In the genomic region with DNA sequence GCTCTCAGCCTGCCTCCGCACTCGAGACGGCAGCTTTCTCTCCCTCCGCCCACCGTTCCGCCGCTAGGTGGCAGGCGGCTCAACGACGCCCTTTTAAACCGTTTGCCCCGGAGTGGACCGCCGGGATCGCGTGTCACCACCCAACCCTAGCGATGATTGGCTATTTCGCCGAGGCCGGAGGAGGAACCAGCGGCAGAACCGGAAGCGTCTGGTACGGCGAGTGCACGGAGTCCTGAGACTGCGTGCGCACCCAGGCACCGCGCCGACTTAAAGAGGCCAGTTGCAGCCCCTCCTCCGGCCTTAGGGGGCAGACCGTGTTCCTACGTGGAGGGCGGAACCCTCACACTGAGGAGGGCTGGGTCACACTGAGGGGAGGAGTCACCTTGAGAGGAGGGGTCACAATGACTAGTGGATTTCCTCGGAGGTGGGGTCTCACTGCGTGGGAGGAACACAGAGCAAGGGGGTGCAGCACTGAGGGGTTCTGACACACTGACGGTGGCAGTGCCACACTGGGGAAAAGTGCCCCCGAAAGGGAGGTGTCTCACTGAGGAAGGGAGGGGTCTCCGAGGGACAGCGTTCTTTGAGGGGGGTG, we compare ENCODE assay signal across 1 cellular context.
A peak's percentile ranks its signal among the peaks of the same experiment; 100 is the strongest.
TF ChIP-seq lines count a peak whose summit lies in the region.

No MANE protein-coding gene starts in this region.

TF ChIP-seq in IMR-90, 13 proteins besides CTCF, POLR2A, EP300 and RAD21:
- TF ChIP-seq CHD1 (IDR thresholded peaks at IDR 0.05; ENCODE audit: low read depth, low read length) (no peak), BHLHE40 (IDR thresholded peaks at IDR 0.05; ENCODE audit: low read depth, low read length) (0 out of 2 replicates have a peak, but pooled peaks have one; percentile 4), NFE2L2 (IDR thresholded peaks at IDR 0.05; ENCODE audit: low read depth, low read length) (peak; percentile 53; the same call in 1 of the 2 replicates), MXI1 (IDR thresholded peaks at IDR 0.05; ENCODE audit: borderline replicate concordance, low read depth, low read length) (peak; percentile 75), CEBPB (IDR thresholded peaks at IDR 0.05; ENCODE audit: low read depth, low read length) (no peak), FOS (IDR thresholded peaks at IDR 0.05; ENCODE audit: low read depth, low read length) (no peak), SMC3 (IDR thresholded peaks at IDR 0.05; ENCODE audit: low read depth, low read length) (peak; percentile 51), MAZ (IDR thresholded peaks at IDR 0.05; ENCODE audit: borderline replicate concordance, low read depth, low read length) (peak; percentile 89; the same call in 1 of the 2 replicates), RCOR1 (IDR thresholded peaks at IDR 0.05; ENCODE audit: insufficient replicate concordance, low read length) (no peak), MAFK (IDR thresholded peaks at IDR 0.05; ENCODE audit: low read depth, low read length) (no peak), RFX5 (IDR thresholded peaks at IDR 0.05; ENCODE audit: low read depth, low read length) (peak; percentile 57)
- TF ChIP-seq, protein P1, sequence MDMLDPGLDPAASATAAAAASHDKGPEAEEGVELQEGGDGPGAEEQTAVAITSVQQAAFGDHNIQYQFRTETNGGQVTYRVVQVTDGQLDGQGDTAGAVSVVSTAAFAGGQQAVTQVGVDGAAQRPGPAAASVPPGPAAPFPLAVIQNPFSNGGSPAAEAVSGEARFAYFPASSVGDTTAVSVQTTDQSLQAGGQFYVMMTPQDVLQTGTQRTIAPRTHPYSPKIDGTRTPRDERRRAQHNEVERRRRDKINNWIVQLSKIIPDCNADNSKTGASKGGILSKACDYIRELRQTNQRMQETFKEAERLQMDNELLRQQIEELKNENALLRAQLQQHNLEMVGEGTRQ (IDR thresholded peaks at IDR 0.05; ENCODE audit: low read depth, low read length): peak; percentile 23; the same call in 1 of the 2 replicates
- TF ChIP-seq, protein P2, sequence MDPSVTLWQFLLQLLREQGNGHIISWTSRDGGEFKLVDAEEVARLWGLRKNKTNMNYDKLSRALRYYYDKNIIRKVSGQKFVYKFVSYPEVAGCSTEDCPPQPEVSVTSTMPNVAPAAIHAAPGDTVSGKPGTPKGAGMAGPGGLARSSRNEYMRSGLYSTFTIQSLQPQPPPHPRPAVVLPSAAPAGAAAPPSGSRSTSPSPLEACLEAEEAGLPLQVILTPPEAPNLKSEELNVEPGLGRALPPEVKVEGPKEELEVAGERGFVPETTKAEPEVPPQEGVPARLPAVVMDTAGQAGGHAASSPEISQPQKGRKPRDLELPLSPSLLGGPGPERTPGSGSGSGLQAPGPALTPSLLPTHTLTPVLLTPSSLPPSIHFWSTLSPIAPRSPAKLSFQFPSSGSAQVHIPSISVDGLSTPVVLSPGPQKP (IDR thresholded peaks at IDR 0.05; ENCODE audit: borderline replicate concordance, low read depth, low read length): no peak
TF ChIP-seq in IMR-90: peak in this region for 7.
